ENCODE assay signal across 28 cellular contexts in the genomic region with DNA sequence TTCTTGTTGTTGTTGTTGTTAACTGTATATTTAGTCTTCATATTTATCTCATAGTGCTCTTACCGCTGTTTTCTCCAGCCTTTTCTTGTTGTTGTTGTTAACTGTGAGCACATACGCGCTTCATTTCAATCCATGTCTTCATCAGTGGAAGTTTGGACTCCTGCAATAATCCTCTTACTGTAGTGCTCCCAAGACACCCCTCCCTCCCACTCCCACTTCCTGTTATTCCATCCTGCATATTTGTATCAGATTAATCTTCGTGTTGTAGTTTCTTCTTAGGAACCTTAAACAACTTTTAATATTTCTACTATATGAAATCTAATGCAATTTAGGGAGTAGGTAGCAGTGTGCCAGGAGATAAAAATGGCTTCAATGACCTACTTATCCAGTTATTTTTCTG.
"Had no signal": no experiment of that assay in that cellular context is flagged by ENCODE, and none has a peak within 500 bp of the region (broad histone marks: within the 10 kb centered on the region; RNA-seq: fewer than 3 reads in every experiment).

No MANE protein-coding gene starts in this region.

- H3K27ac Mint-ChIP-seq: naive thymus-derived CD8-positive, alpha-beta T cell; natural killer cell treated with Interleukin-12 subunit alpha and Interleukin-12 subunit beta and Interleukin-15 and Interleukin-18, amount 100 ng/mL, for 72 hours; nephron progenitor cell; stimulated activated effector memory CD8-positive, alpha-beta T cell treated with anti-CD3 and anti-CD28 coated beads, Interleukin-12 subunit alpha, Interleukin-12 subunit beta, amount 100 ng/mL, for 72 hours; stimulated activated naive B cell treated with anti-CD40 and anti-IgM and Interleukin-4, amounts not matched to agents 10 μg/mL and 1 μg/mL and 100 μg/mL, for 72 hours; stimulated activated naive CD8-positive, alpha-beta T cell treated with anti-CD3 and anti-CD28 coated beads, Interleukin-15, Interleukin-2, amounts not matched to agents 100 ng/mL and 50 ng/mL, for 24 hours; type B pancreatic cell had no signal

- H3K4me1 ChIP-seq: pancreas, prostate gland, right lobe of liver, sigmoid colon, thyroid gland, transverse colon, upper lobe of right lung, uterus had no signal

- H3K9me3 ChIP-seq: neutrophil, pancreas, prostate gland, right lobe of liver, sigmoid colon, stomach, thoracic aorta, thyroid gland, transverse colon, upper lobe of right lung, uterus had no signal

- H3K9me3 Mint-ChIP-seq: nephron progenitor cell; neural crest cell; stimulated activated naive B cell treated with anti-CD40 and anti-IgM and Interleukin-4, amounts not matched to agents 10 μg/mL and 1 μg/mL and 100 μg/mL, for 72 hours; type B pancreatic cell had no signal

- H3K4me3 Mint-ChIP-seq: naive B cell; naive thymus-derived CD8-positive, alpha-beta T cell; natural killer cell treated with Interleukin-12 subunit alpha and Interleukin-12 subunit beta and Interleukin-15 and Interleukin-18, amount 100 ng/mL, for 72 hours; nephron progenitor cell; neural crest cell; stimulated activated effector memory CD8-positive, alpha-beta T cell treated with anti-CD3 and anti-CD28 coated beads, Interleukin-12 subunit alpha, Interleukin-12 subunit beta, amount 100 ng/mL, for 72 hours; stimulated activated naive B cell treated with anti-CD40 and anti-IgM and Interleukin-4, amounts not matched to agents 10 μg/mL and 1 μg/mL and 100 μg/mL, for 72 hours; stimulated activated naive CD8-positive, alpha-beta T cell treated with anti-CD3 and anti-CD28 coated beads, Interleukin-15, Interleukin-2, amounts not matched to agents 100 ng/mL and 50 ng/mL, for 24 hours; type B pancreatic cell had no signal

- H3K27me3 Mint-ChIP-seq: naive B cell; natural killer cell treated with Interleukin-12 subunit alpha and Interleukin-12 subunit beta and Interleukin-15 and Interleukin-18, amount 100 ng/mL, for 72 hours; stimulated activated naive B cell treated with anti-CD40 and anti-IgM and Interleukin-4, amounts not matched to agents 10 μg/mL and 1 μg/mL and 100 μg/mL, for 72 hours; stimulated activated naive CD8-positive, alpha-beta T cell treated with anti-CD3 and anti-CD28 coated beads, Interleukin-15, Interleukin-2, amounts not matched to agents 100 ng/mL and 50 ng/mL, for 24 hours had no signal

- H3K36me3 ChIP-seq: neutrophil, pancreas, prostate gland, right lobe of liver, sigmoid colon, stomach, thoracic aorta, thyroid gland, transverse colon, upper lobe of right lung, uterus had no signal

- DNase-seq: naive B cell; naive thymus-derived CD8-positive, alpha-beta T cell; nephron progenitor cell; nucleus accumbens; pancreas; right cardiac atrium; right lobe of liver; sigmoid colon; small intestine; stimulated activated CD4-positive, alpha-beta T cell treated with anti-CD3 and anti-CD28 coated beads, Interleukin-15, amount 100 ng/mL, for 24 hours; stimulated activated CD4-positive, alpha-beta T cell treated with anti-CD3 and anti-CD28 coated beads, Interleukin-2, amount 100 ng/mL, for 24 hours; stimulated activated CD4-positive, alpha-beta T cell treated with anti-CD3 and anti-CD28 coated beads, Interleukin-2, amount 100 ng/mL, for 48 hours; stimulated activated CD4-positive, alpha-beta T cell treated with anti-CD3 and anti-CD28 coated beads, Interleukin-4, amount 100 ng/mL, for 24 hours; stimulated activated naive B cell treated with anti-CD40 and anti-IgM and Interleukin-4, amounts not matched to agents 10 μg/mL and 1 μg/mL and 100 μg/mL, for 72 hours; stimulated activated naive CD4-positive, alpha-beta T cell treated with Interleukin-2 at 50 U/mL for 16 hours; stomach; thyroid gland; transverse colon; upper lobe of right lung; uterus had no signal

- H3K4me3 ChIP-seq: pancreas, prostate gland, right lobe of liver, sigmoid colon, stomach, thoracic aorta, thyroid gland, transverse colon, upper lobe of right lung, uterus had no signal

- H3K4me1 Mint-ChIP-seq: naive B cell; naive thymus-derived CD8-positive, alpha-beta T cell; nephron progenitor cell; neural crest cell; stimulated activated effector memory CD8-positive, alpha-beta T cell treated with anti-CD3 and anti-CD28 coated beads, Interleukin-12 subunit alpha, Interleukin-12 subunit beta, amount 100 ng/mL, for 72 hours; stimulated activated naive B cell treated with anti-CD40 and anti-IgM and Interleukin-4, amounts not matched to agents 10 μg/mL and 1 μg/mL and 100 μg/mL, for 72 hours had no signal

- H3K27ac ChIP-seq: neutrophil, pancreas, prostate gland, right lobe of liver, sigmoid colon, stomach, thoracic aorta, thyroid gland, transverse colon, upper lobe of right lung, uterus had no signal

- H3K36me3 Mint-ChIP-seq: naive B cell; naive thymus-derived CD8-positive, alpha-beta T cell; natural killer cell treated with Interleukin-12 subunit alpha and Interleukin-12 subunit beta and Interleukin-15 and Interleukin-18, amount 100 ng/mL, for 72 hours; stimulated activated effector memory CD8-positive, alpha-beta T cell treated with anti-CD3 and anti-CD28 coated beads, Interleukin-12 subunit alpha, Interleukin-12 subunit beta, amount 100 ng/mL, for 72 hours; stimulated activated naive B cell treated with anti-CD40 and anti-IgM and Interleukin-4, amounts not matched to agents 10 μg/mL and 1 μg/mL and 100 μg/mL, for 72 hours; type B pancreatic cell had no signal

- H3K27me3 ChIP-seq: neutrophil, pancreas, right lobe of liver, sigmoid colon, stomach, thyroid gland, transverse colon, upper lobe of right lung, uterus had no signal
